ENCODE assay signal across 8 cellular contexts in the genomic region with DNA sequence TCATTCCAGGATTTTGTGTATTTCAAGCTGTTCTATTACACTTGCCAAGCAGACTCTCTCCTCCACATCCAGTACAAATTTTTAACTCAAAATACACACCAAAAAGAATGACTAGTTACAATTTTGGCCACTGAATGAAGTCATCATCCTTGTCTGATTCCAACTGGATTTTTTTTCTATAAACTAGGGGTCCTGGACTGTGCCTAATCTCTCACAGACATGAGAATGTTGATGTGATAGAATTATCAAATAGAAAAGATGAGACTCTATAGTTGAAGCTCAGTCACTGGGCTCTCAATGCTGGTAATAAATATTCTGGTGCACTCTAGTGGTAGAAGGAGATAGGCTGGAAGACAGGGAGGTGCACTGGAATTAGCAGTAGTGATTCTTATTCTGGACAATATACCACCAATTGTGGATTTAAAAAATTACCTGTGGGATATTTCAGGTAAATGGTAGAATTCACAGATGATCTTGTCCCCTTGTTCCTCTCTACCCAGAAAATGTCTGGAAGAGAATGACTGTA.
DNase-seq lines count a peak whose midpoint lies in the region; ATAC-seq and TF ChIP-seq lines count a peak whose summit lies in the region.

No MANE protein-coding gene starts in this region.

- TF ChIP-seq POLR2A in tibial nerve (IDR thresholded peaks at IDR 0.05), result no peak

- TF ChIP-seq CTCF in cardiac muscle cell (IDR thresholded peaks at IDR 0.05; ENCODE audit: low read depth, low read length) (peak; percentile 54), fibroblast of mammary gland (conservative IDR thresholded peaks at IDR 0.05; ENCODE audit: control insufficient read depth, insufficient read depth, low read depth, low read length) (peak; percentile 66), tibial nerve (IDR thresholded peaks at IDR 0.05) (peak in 3 of 5 experiments; percentile 33 to 43 (median 35))
- no peak for TF ChIP-seq CTCF in activated CD8-positive, alpha-beta T cell treated with anti-CD3 and anti-CD28 coated beads for 36 hours (IDR thresholded peaks at IDR 0.05)

- DNase-seq in cardiac muscle cell (ENCODE audit: low read depth in 1 of 2, low spot score in 1 of 2) (peak; percentile 20 to 35), Right ventricle myocardium superior (no peak), NCI-H526 (lab: John Stamatoyannopoulos, UW) (peak; percentile 60 to 77), fibroblast of mammary gland (ENCODE audit: low read depth) (peak; percentile 35), tibial nerve (ENCODE audit: low spot score in 2 of 2) (peak in 1 of 2 donors; percentile 15), T-helper 1 cell (no peak)
- no peak for DNase-seq in activated CD8-positive, alpha-beta T cell treated with anti-CD3 and anti-CD28 coated beads for 36 hours

- H3K9me3 ChIP-seq in cardiac muscle cell (ENCODE audit: low read depth), result no peaks in the 10 kb centered on the region
- H3K9me3 ChIP-seq in tibial nerve, result no peaks in the 10 kb centered on the region

- ATAC-seq in Right ventricle myocardium superior (ENCODE audit: poor library complexity) (no peak), GM21576 (IDR thresholded peaks at IDR 0.05; ENCODE audit: unreplicated experiment) (no peak)
- ATAC-seq in activated CD8-positive, alpha-beta T cell treated with anti-CD3 and anti-CD28 coated beads for 36 hours, result no peak

- peaks cover 6% of the 10 kb centered on the region for H3K27me3 Mint-ChIP-seq in activated CD8-positive, alpha-beta T cell treated with anti-CD3 and anti-CD28 coated beads for 36 hours

- CTCF ChIA-PET in activated CD8-positive, alpha-beta T cell treated with anti-CD3 and anti-CD28 coated beads for 36 hours (lab: Charles Lee), result interaction anchor here (0.9 to 1.3 kb wide), 4 partner anchors 16 to 207 kb away, joined by 3 to 4 read pairs (median 4); no protein-coding TSS in a partner anchor

- TF ChIP-seq EP300 in tibial nerve (IDR thresholded peaks at IDR 0.05), result no peak

- intact Hi-C loops in Right ventricle myocardium superior (cut with DNase I), result no loop called here
- intact Hi-C loops in activated CD8-positive, alpha-beta T cell treated with anti-CD3 and anti-CD28 coated beads for 36 hours (cut with micrococcal nuclease), result no loop called here

- no peaks in the 10 kb centered on the region for H3K36me3 ChIP-seq in cardiac muscle cell
- H3K36me3 ChIP-seq in tibial nerve, result no peaks in the 10 kb centered on the region

- no peaks in the 10 kb centered on the region for H3K4me1 Mint-ChIP-seq in activated CD8-positive, alpha-beta T cell treated with anti-CD3 and anti-CD28 coated beads for 36 hours (ENCODE audit: low read depth)

- no peaks in the 10 kb centered on the region for H3K4me1 ChIP-seq in cardiac muscle cell (ENCODE audit: low read depth)
- H3K4me1 ChIP-seq in tibial nerve, result no peaks in the 10 kb centered on the region

- H3K27ac ChIP-seq in cardiac muscle cell (no peak overlapping the region), tibial nerve (no peak overlapping the region)

- POLR2A ChIA-PET in activated CD8-positive, alpha-beta T cell treated with anti-CD3 and anti-CD28 coated beads for 36 hours (lab: Charles Lee), result no interaction called here

- no peaks in the 10 kb centered on the region for H3K36me3 Mint-ChIP-seq in activated CD8-positive, alpha-beta T cell treated with anti-CD3 and anti-CD28 coated beads for 36 hours (ENCODE audit: low read depth)

- H3K4me3 Mint-ChIP-seq in activated CD8-positive, alpha-beta T cell treated with anti-CD3 and anti-CD28 coated beads for 36 hours, result no peak overlapping the region

- no peak overlapping the region for H3K27ac Mint-ChIP-seq in activated CD8-positive, alpha-beta T cell treated with anti-CD3 and anti-CD28 coated beads for 36 hours

- H3K9me3 Mint-ChIP-seq in activated CD8-positive, alpha-beta T cell treated with anti-CD3 and anti-CD28 coated beads for 36 hours, result no peaks in the 10 kb centered on the region

- H3K27me3 ChIP-seq in cardiac muscle cell, result no peaks in the 10 kb centered on the region
- H3K27me3 ChIP-seq in tibial nerve, result no peaks in the 10 kb centered on the region

- H3K4me3 ChIP-seq in cardiac muscle cell, result no peak overlapping the region
- no peak overlapping the region for H3K4me3 ChIP-seq in fibroblast of mammary gland (ENCODE audit: control insufficient read depth, low read depth, low read length)
- H3K4me3 ChIP-seq in tibial nerve, result no peak overlapping the region

Comparison
In these comparisons a context has a peak if more than half of its experiments do, and no peak if none do; other contexts are left out.
1. DNase-seq: peak in cardiac muscle cell (2 of 2), NCI-H526 (2 of 2) and fibroblast of mammary gland (single experiment); none in Right ventricle myocardium superior (single experiment), activated CD8-positive, alpha-beta T cell treated with anti-CD3 and anti-CD28 coated beads for 36 hours (single experiment) and T-helper 1 cell (0 of 5).